Comparison of ENCODE assay signal across 1 cellular context in genomic region chr2:222655748-222656543, GRCh38.
TF ChIP-seq lines count a peak whose summit lies in the region.

FARSB (minus strand) TSS chr2:222656092; CDS start chr2:222656073, 19 bp downstream.

TF ChIP-seq in HepG2, 621 proteins besides CTCF, POLR2A, EP300 and RAD21 (continued from another document and continues in another):
- TF ChIP-seq, protein P1, sequence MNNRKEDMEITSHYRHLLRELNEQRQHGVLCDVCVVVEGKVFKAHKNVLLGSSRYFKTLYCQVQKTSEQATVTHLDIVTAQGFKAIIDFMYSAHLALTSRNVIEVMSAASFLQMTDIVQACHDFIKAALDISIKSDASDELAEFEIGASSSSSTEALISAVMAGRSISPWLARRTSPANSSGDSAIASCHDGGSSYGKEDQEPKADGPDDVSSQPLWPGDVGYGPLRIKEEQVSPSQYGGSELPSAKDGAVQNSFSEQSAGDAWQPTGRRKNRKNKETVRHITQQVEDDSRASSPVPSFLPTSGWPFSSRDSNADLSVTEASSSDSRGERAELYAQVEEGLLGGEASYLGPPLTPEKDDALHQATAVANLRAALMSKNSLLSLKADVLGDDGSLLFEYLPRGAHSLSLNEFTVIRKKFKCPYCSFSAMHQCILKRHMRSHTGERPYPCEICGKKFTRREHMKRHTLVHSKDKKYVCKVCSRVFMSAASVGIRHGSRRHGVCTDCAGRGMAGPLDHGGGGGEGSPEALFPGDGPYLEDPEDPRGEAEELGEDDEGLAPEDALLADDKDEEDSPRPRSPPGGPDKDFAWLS (CRISPR knock-in tag; IDR thresholded peaks at IDR 0.05; ENCODE audit: borderline replicate concordance): peak; percentile 69; the same call in 1 of the 2 replicates
- no peak for TF ChIP-seq ZNF12 (CRISPR knock-in tag; IDR thresholded peaks at IDR 0.05)
- no peak for TF ChIP-seq NCOA5 (CRISPR knock-in tag; IDR thresholded peaks at IDR 0.05)
- TF ChIP-seq ATAD3A (CRISPR knock-in tag; IDR thresholded peaks at IDR 0.05): peak; percentile 83; the same call in 1 of the 2 replicates
- no peak for TF ChIP-seq ZNF260 (CRISPR knock-in tag; IDR thresholded peaks at IDR 0.05; ENCODE audit: borderline replicate concordance, low read depth)
- TF ChIP-seq GZF1 (CRISPR knock-in tag; IDR thresholded peaks at IDR 0.05): no peak; the same call in 1 of the 2 replicates
- no peak for TF ChIP-seq ZNF18 (CRISPR knock-in tag; IDR thresholded peaks at IDR 0.05; ENCODE audit: insufficient replicate concordance)
- TF ChIP-seq ZNF180 (CRISPR knock-in tag; IDR thresholded peaks at IDR 0.05; ENCODE audit: borderline replicate concordance, low read depth): no peak
- no peak for TF ChIP-seq ZFP37 (CRISPR knock-in tag; IDR thresholded peaks at IDR 0.05; ENCODE audit: borderline replicate concordance)
- peak; percentile 45; the same call in 1 of the 2 replicates for TF ChIP-seq ZIK1 (CRISPR knock-in tag; IDR thresholded peaks at IDR 0.05; ENCODE audit: borderline replicate concordance, low read depth)
- TF ChIP-seq, protein P2, sequence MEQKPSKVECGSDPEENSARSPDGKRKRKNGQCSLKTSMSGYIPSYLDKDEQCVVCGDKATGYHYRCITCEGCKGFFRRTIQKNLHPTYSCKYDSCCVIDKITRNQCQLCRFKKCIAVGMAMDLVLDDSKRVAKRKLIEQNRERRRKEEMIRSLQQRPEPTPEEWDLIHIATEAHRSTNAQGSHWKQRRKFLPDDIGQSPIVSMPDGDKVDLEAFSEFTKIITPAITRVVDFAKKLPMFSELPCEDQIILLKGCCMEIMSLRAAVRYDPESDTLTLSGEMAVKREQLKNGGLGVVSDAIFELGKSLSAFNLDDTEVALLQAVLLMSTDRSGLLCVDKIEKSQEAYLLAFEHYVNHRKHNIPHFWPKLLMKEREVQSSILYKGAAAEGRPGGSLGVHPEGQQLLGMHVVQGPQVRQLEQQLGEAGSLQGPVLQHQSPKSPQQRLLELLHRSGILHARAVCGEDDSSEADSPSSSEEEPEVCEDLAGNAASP (CRISPR knock-in tag; IDR thresholded peaks at IDR 0.05; ENCODE audit: borderline replicate concordance): no peak
- peak; percentile 41; the same call in 1 of the 2 replicates for TF ChIP-seq SRY (CRISPR knock-in tag; IDR thresholded peaks at IDR 0.05)
- TF ChIP-seq RAD51 (IDR thresholded peaks at IDR 0.05; ENCODE audit: borderline replicate concordance): no peak
- TF ChIP-seq ZNF784 (CRISPR knock-in tag; IDR thresholded peaks at IDR 0.05; ENCODE audit: borderline replicate concordance): peak; percentile 84; the same call in 1 of the 2 replicates
- TF ChIP-seq, protein P3, sequence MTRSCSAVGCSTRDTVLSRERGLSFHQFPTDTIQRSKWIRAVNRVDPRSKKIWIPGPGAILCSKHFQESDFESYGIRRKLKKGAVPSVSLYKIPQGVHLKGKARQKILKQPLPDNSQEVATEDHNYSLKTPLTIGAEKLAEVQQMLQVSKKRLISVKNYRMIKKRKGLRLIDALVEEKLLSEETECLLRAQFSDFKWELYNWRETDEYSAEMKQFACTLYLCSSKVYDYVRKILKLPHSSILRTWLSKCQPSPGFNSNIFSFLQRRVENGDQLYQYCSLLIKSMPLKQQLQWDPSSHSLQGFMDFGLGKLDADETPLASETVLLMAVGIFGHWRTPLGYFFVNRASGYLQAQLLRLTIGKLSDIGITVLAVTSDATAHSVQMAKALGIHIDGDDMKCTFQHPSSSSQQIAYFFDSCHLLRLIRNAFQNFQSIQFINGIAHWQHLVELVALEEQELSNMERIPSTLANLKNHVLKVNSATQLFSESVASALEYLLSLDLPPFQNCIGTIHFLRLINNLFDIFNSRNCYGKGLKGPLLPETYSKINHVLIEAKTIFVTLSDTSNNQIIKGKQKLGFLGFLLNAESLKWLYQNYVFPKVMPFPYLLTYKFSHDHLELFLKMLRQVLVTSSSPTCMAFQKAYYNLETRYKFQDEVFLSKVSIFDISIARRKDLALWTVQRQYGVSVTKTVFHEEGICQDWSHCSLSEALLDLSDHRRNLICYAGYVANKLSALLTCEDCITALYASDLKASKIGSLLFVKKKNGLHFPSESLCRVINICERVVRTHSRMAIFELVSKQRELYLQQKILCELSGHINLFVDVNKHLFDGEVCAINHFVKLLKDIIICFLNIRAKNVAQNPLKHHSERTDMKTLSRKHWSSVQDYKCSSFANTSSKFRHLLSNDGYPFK (CRISPR knock-in tag; IDR thresholded peaks at IDR 0.05; ENCODE audit: borderline replicate concordance): peak; percentile 92
- TF ChIP-seq HOXA3 (CRISPR knock-in tag; IDR thresholded peaks at IDR 0.05): peak; percentile 74
- TF ChIP-seq TGIF2 (CRISPR knock-in tag; IDR thresholded peaks at IDR 0.05): peak; percentile 99
- TF ChIP-seq IRF1 (CRISPR knock-in tag; IDR thresholded peaks at IDR 0.05; ENCODE audit: low read depth): no peak; the same call in 1 of the 2 replicates
- 0 out of 2 replicates have a peak, but pooled peaks have one; percentile 87 for TF ChIP-seq THYN1 (CRISPR knock-in tag; IDR thresholded peaks at IDR 0.05; ENCODE audit: borderline replicate concordance, low read depth)
- peak; percentile 79; the same call in 1 of the 2 replicates for TF ChIP-seq ZNF691 (CRISPR knock-in tag; IDR thresholded peaks at IDR 0.05; ENCODE audit: borderline replicate concordance, low read depth)
- TF ChIP-seq ZBTB40 (IDR thresholded peaks at IDR 0.05): no peak
- TF ChIP-seq ZBTB40 (CRISPR knock-in tag; IDR thresholded peaks at IDR 0.05): peak; percentile 58
- peak; percentile 18; the same call in 1 of the 2 replicates for TF ChIP-seq SOX5 (CRISPR knock-in tag; IDR thresholded peaks at IDR 0.05; ENCODE audit: borderline replicate concordance)
- TF ChIP-seq ZNF616 (CRISPR knock-in tag; IDR thresholded peaks at IDR 0.05; ENCODE audit: low read depth): peak; percentile 63; the same call in 1 of the 2 replicates
- TF ChIP-seq ZNF552 (CRISPR knock-in tag; IDR thresholded peaks at IDR 0.05; ENCODE audit: borderline replicate concordance): peak; percentile 45; the same call in 1 of the 2 replicates
- TF ChIP-seq CBX5 (CRISPR knock-in tag; IDR thresholded peaks at IDR 0.05; ENCODE audit: borderline replicate concordance): peak; percentile 76; the same call in 1 of the 2 replicates
- TF ChIP-seq ZNF589 (CRISPR knock-in tag; conservative IDR thresholded peaks at IDR 0.05): no peak
- no peak for TF ChIP-seq RXRB (CRISPR knock-in tag; IDR thresholded peaks at IDR 0.05; ENCODE audit: borderline replicate concordance)
- TF ChIP-seq, protein P4, sequence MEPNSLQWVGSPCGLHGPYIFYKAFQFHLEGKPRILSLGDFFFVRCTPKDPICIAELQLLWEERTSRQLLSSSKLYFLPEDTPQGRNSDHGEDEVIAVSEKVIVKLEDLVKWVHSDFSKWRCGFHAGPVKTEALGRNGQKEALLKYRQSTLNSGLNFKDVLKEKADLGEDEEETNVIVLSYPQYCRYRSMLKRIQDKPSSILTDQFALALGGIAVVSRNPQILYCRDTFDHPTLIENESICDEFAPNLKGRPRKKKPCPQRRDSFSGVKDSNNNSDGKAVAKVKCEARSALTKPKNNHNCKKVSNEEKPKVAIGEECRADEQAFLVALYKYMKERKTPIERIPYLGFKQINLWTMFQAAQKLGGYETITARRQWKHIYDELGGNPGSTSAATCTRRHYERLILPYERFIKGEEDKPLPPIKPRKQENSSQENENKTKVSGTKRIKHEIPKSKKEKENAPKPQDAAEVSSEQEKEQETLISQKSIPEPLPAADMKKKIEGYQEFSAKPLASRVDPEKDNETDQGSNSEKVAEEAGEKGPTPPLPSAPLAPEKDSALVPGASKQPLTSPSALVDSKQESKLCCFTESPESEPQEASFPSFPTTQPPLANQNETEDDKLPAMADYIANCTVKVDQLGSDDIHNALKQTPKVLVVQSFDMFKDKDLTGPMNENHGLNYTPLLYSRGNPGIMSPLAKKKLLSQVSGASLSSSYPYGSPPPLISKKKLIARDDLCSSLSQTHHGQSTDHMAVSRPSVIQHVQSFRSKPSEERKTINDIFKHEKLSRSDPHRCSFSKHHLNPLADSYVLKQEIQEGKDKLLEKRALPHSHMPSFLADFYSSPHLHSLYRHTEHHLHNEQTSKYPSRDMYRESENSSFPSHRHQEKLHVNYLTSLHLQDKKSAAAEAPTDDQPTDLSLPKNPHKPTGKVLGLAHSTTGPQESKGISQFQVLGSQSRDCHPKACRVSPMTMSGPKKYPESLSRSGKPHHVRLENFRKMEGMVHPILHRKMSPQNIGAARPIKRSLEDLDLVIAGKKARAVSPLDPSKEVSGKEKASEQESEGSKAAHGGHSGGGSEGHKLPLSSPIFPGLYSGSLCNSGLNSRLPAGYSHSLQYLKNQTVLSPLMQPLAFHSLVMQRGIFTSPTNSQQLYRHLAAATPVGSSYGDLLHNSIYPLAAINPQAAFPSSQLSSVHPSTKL (CRISPR knock-in tag; IDR thresholded peaks at IDR 0.05): 0 out of 2 replicates have a peak, but pooled peaks have one; percentile 25
- peak; percentile 52; the same call in 1 of the 2 replicates for TF ChIP-seq ZNF790 (CRISPR knock-in tag; IDR thresholded peaks at IDR 0.05; ENCODE audit: borderline replicate concordance)
